ENCODE assay signal across 8 cellular contexts in genomic region chr12:130819248-130819576, GRCh38. TPM values are rescaled to one million over a fixed set of nuclear protein-coding genes. Genes with fewer than 3 reads are reported as not detected.
A peak's percentile ranks its signal among the peaks of the same experiment; 100 is the strongest.
DNase-seq lines count a peak whose midpoint lies in the region; ATAC-seq and TF ChIP-seq lines count a peak whose summit lies in the region.

No MANE protein-coding gene starts in this region.

- intact Hi-C loops in heart right ventricle (cut with DNase I) = loop anchor here in 3 of 10 donors (5.0 kb wide), 1 partner anchor 57 kb away; no protein-coding TSS in a partner anchor
- intact Hi-C loops in cardiac septum (cut with DNase I) = no loop called here
- intact Hi-C loops in esophagus muscularis mucosa (cut with DNase I) = no loop called here

- H3K27ac Mint-ChIP-seq in type B pancreatic cell = peak overlapping the region; percentile 18

- H3K9me3 Mint-ChIP-seq in type B pancreatic cell = no peaks in the 10 kb centered on the region

- peak overlapping the region in 4 of 10 donors; percentile 12 to 47 (median 30) for H3K27ac ChIP-seq in heart right ventricle
- no peak overlapping the region for H3K27ac ChIP-seq in Karpas-422 (ENCODE audit: low read length)
- peak overlapping the region; percentile 26 to 69 (median 49) for H3K27ac ChIP-seq in esophagus muscularis mucosa (replicated peaks in 1 of 4)

- no peak overlapping the region for H2AFZ ChIP-seq in Karpas-422 (ENCODE audit: low read length)

- H3K4me3 ChIP-seq in heart right ventricle (peak overlapping the region in 8 of 10 donors; percentile 21 to 70 (median 58)), Karpas-422 (ENCODE audit: low read length) (peak overlapping the region; percentile 79; the same call in 1 of the 2 replicates), esophagus muscularis mucosa (peak overlapping the region; percentile 42 to 58 (median 50))

- H3K9me2 ChIP-seq in Karpas-422 (replicated peaks; ENCODE audit: insufficient read depth, low read length) = no peaks in the 10 kb centered on the region

- TF ChIP-seq CTCF in heart right ventricle (IDR thresholded peaks at IDR 0.05) = peak in 8 of 9 donors; percentile 0 to 49 (median 29)
- no peak for TF ChIP-seq CTCF in esophagus muscularis mucosa (IDR thresholded peaks at IDR 0.05)
- TF ChIP-seq CTCF in type B pancreatic cell (conservative IDR thresholded peaks at IDR 0.05) = peak; percentile 41

- H4K20me1 ChIP-seq in Karpas-422 (ENCODE audit: insufficient read depth, low read depth, low read length) = no peaks in the 10 kb centered on the region

- H3K4me3 Mint-ChIP-seq in type B pancreatic cell = no peak overlapping the region

- TF ChIP-seq EP300 in esophagus muscularis mucosa (IDR thresholded peaks at IDR 0.05) = no peak

- H3K36me3 Mint-ChIP-seq in type B pancreatic cell = peaks cover 10% of the 10 kb centered on the region

- DNase-seq in heart right ventricle (no peak), cardiac septum (ENCODE audit: low spot score) (no peak), Karpas-422 (no peak), esophagus muscularis mucosa (ENCODE audit: extremely low spot score) (no peak), type B pancreatic cell (ENCODE audit: extremely low spot score, unreplicated experiment) (no peak)
- DNase-seq in activated CD4-positive, alpha-beta T cell treated with anti-CD3 and anti-CD28 coated beads, Interleukin-2, amount 50 U/mL, for 4 hours = no peak

- no peak for TF ChIP-seq POLR2A in esophagus muscularis mucosa (IDR thresholded peaks at IDR 0.05; ENCODE audit: low read depth)

- WGBS in heart right ventricle, 2 donors = 20 to 23% methylated on average over 9 of the region's 9 CpGs
- 39% methylated on average over 6 of the region's 9 CpGs for WGBS in esophagus muscularis mucosa

- H3K9ac ChIP-seq in Karpas-422 (ENCODE audit: low read length) = no peak overlapping the region

- H3K27me3 ChIP-seq in heart right ventricle (no peaks in the 10 kb centered on the region), Karpas-422 (ENCODE audit: low read length) (no peaks in the 10 kb centered on the region), esophagus muscularis mucosa (no peaks in the 10 kb centered on the region)

- H3K79me2 ChIP-seq in Karpas-422 (ENCODE audit: low read length) = peaks cover 39% of the 10 kb centered on the region

- H3K36me3 ChIP-seq in heart right ventricle (peaks cover 0 to 56% (median 14%) of the 10 kb centered on the region in 9 donors), Karpas-422 (ENCODE audit: insufficient read depth, low read length) (peaks cover 10% of the 10 kb centered on the region), esophagus muscularis mucosa (peaks cover 6 to 56% (median 36%) of the 10 kb centered on the region in 4 donors)

- H3K9me3 ChIP-seq in heart right ventricle (no peaks in the 10 kb centered on the region), Karpas-422 (ENCODE audit: low read length) (no peaks in the 10 kb centered on the region), esophagus muscularis mucosa (no peaks in the 10 kb centered on the region)

- H3K27me3 Mint-ChIP-seq in type B pancreatic cell = no peaks in the 10 kb centered on the region

- ATAC-seq in heart right ventricle = peak in 3 of 8 donors; percentile 20 to 54 (median 45)
- ATAC-seq in GM19467 (IDR thresholded peaks at IDR 0.05; ENCODE audit: unreplicated experiment) = no peak
- ATAC-seq in GM18858 (IDR thresholded peaks at IDR 0.05; ENCODE audit: unreplicated experiment) = no peak

- peak overlapping the region; percentile 100 for H3K4me2 ChIP-seq in Karpas-422 (ENCODE audit: low read depth, low read length, poor library complexity, severe bottlenecking)

- H3K4me1 ChIP-seq in heart right ventricle (peaks cover 0 to 12% (median 7%) of the 10 kb centered on the region in 9 donors), Karpas-422 (ENCODE audit: low read length) (peaks cover 40% of the 10 kb centered on the region), esophagus muscularis mucosa (peaks cover 12 to 18% (median 15%) of the 10 kb centered on the region in 4 donors)

- peaks cover 15% of the 10 kb centered on the region for H3K4me1 Mint-ChIP-seq in type B pancreatic cell (ENCODE audit: unreplicated experiment)

RNA-seq across cellular contexts. Expression of gene STX2, which starts 19.8 kb away (rescaled TPM):
- total RNA-seq in heart right ventricle (10 to 100 TPM in 7 of 10 donors, 1 to 10 TPM in 3; 6.0 to 17.0 (median 11.9) TPM), cardiac septum (19.6 TPM), esophagus muscularis mucosa (10 to 100 TPM; 46.6 to 80.8 (median 49.1) TPM), type B pancreatic cell (ENCODE audit: low replicate concordance) (8.2 and 17.3 TPM in 2 replicates)
- 10 to 100 TPM; 10.2 to 11.4 TPM for polyA plus RNA-seq in heart right ventricle
- total RNA-seq in Karpas-422 (2014; rRNA removed; shearing (Covaris generic); ENCODE audit: low replicate concordance) = 19.2 and 19.3 TPM in 2 replicates

RNA-seq across cellular contexts. Expression of gene RAN, which starts 52.7 kb away (rescaled TPM):
- total RNA-seq in heart right ventricle (100 to 1,000 TPM; 224 to 404 (median 291) TPM), cardiac septum (344 TPM), esophagus muscularis mucosa (100 to 1,000 TPM; 157 to 211 (median 197) TPM), type B pancreatic cell (ENCODE audit: low replicate concordance) (699 and 984 TPM in 2 replicates)
- polyA plus RNA-seq in heart right ventricle = 100 to 1,000 TPM in 1 of 2 donors, 10 to 100 TPM in 1; 43.6 to 586 TPM
- total RNA-seq in Karpas-422 (2014; rRNA removed; shearing (Covaris generic); ENCODE audit: low replicate concordance) = 897 and 1,159 TPM in 2 replicates

Comparison
In these comparisons a context has a peak if more than half of its experiments do, and no peak if none do; other contexts are left out.
1. CTCF ChIP-seq: peak in heart right ventricle (8 of 9) and type B pancreatic cell (single experiment); none in esophagus muscularis mucosa (0 of 3).
2. Peak in every context shown above with its lines, with median percentiles within 50 percentile points of each other: H3K4me3 ChIP-seq.